In genomic region chr16:35746963-35747657, GRCh38 we compare ENCODE assay signal across 21 cellular contexts.
"Had no signal": no experiment of that assay in that cellular context is flagged by ENCODE, and none has a peak within 500 bp of the region (broad histone marks: within the 10 kb centered on the region; RNA-seq: fewer than 3 reads in every experiment).

No MANE protein-coding gene starts in this region.

- H3K4me3 ChIP-seq: K562 had no signal

- H3K27ac ChIP-seq: HL-60, KMS-11, RWPE1 had no signal

- DNase-seq: Kasumi-1, MM.1S, NCI-H1092 treated with DMSO at 0.1 percent for 48 hours, NCI-H1436, NCI-H187, NCI-H2029, NCI-H2081 treated with DMSO at 0.1 percent for 48 hours, NCI-H2171, NCI-H226, NCI-H446, NCI-H510A, NCI-H524 treated with DMSO at 0.1 percent for 48 hours, NCI-H69, NCI-H774, SHP77, SK-N-SH had no signal

- H3K9me3 ChIP-seq: SK-N-SH had no signal

- ATAC-seq: K562, Panc1 had no signal
